In the genomic region with DNA sequence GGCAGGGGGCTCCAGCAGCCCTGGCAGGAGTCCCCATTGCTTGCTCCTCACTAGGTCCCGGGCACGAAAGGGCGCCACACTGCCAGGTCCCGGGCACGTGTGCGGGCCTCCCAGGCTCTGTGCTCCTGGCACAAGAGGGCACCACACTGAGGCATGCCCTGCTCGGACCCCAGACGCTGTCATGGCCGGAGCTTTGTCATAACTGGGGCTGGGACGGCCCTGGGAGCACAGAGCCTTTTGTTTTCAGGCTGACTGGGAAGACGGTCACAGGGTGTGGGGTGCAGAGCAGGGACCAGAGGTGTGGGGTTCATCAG, we compare ENCODE assay signal across 24 cellular contexts. TPM values are rescaled to one million over a fixed set of nuclear protein-coding genes. Genes with fewer than 3 reads are reported as not detected.
"Had no signal": no experiment of that assay in that cellular context is flagged by ENCODE, and none has a peak within 500 bp of the region (broad histone marks: within the 10 kb centered on the region; RNA-seq: fewer than 3 reads in every experiment).

No MANE protein-coding gene starts in this region.

- DNase-seq: colonic mucosa; dermis blood vessel endothelial cell; esophagus squamous epithelium; foreskin fibroblast; hippocampal formation; kidney glomerular epithelial cell; mammary epithelial cell; naive thymus-derived CD4-positive, alpha-beta T cell; nephron progenitor cell; psoas muscle; retina; spleen; stimulated activated CD4-positive, alpha-beta T cell treated with anti-CD3 and anti-CD28 coated beads, Interleukin-15, amount 100 ng/mL, for 24 hours; stimulated activated CD4-positive, alpha-beta T cell treated with anti-CD3 and anti-CD28 coated beads, Interleukin-1b, Interleukin-23, amount 100 ng/mL, for 48 hours; stimulated activated CD4-positive, alpha-beta T cell treated with anti-CD3 and anti-CD28 coated beads, Interleukin-4, amount 100 ng/mL, for 24 hours; testis; transverse colon had no signal

- H3K4me3 ChIP-seq: colonic mucosa, esophagus squamous epithelium, psoas muscle, spleen, testis, transverse colon had no signal

- H3K9me3 ChIP-seq: colonic mucosa, esophagus squamous epithelium, neutrophil, psoas muscle, spleen, testis, transverse colon had no signal

- ATAC-seq: naive thymus-derived CD4-positive, alpha-beta T cell; psoas muscle; sciatic nerve; stimulated activated memory B cell treated with anti-CD40 and anti-IgM and Interleukin-4, amounts not matched to agents 10 μg/mL and 1 μg/mL and 100 μg/mL, for 72 hours had no signal

- H3K27ac ChIP-seq: colonic mucosa, esophagus squamous epithelium, neutrophil, spleen, testis, transverse colon had no signal

- H3K27me3 ChIP-seq: colonic mucosa, testis had no signal

RNA-seq across cellular contexts. Expression of a gene that starts 9.9 kb away (rescaled TPM):
- total RNA-seq: epithelial cell of proximal tubule, skeletal muscle tissue, ureter had no signal
- polyA plus RNA-seq: naive thymus-derived CD4-positive, alpha-beta T cell had no signal

RNA-seq across cellular contexts. Expression of a gene that starts 35.9 kb away (rescaled TPM):
- total RNA-seq: cerebellum, dermis blood vessel endothelial cell, epithelial cell of proximal tubule, mammary epithelial cell, psoas muscle, skeletal muscle tissue had no signal
- polyA plus RNA-seq: mammary epithelial cell had no signal
